Comparison of ENCODE assay signal across 27 cellular contexts in the genomic region with DNA sequence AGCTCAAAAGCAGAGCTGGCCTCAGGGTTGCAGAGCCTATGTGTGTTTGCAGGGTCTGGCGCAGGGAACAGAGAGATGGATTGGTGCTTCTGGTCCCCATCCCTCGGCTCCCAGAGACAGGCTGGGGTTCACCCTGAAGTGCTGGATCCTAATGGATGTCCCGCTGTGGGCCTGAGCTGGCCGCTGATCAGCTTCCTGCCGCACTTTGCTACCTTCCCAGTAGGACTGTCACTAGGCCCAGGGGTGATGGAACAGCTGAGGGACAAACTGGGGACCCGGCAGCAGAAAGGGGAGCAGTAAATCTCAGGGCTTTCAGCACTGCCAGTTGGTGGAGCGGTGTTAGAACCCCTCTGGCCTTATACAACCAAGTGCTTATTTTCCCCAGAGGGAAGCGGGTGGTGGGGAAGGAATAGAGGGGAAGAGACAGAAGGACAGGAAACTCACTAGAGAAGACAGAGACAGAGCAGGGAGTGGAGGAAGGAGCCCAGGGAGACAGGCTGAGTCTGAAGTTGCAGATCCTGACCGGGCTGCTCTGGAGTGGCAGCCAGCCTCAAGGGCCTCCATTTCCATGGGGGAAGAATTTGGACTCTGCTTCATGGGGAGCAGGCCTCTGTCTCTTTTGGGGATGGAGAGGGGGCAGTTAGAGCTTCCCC.
"Had no signal": no experiment of that assay in that cellular context is flagged by ENCODE, and none has a peak within 500 bp of the region (broad histone marks: within the 10 kb centered on the region; RNA-seq: fewer than 3 reads in every experiment).

No MANE protein-coding gene starts in this region.

- H3K4me2 ChIP-seq: neural progenitor cell had no signal

- H3K9ac ChIP-seq: neural progenitor cell had no signal

- H3K4me3 Mint-ChIP-seq: mesothelial cell of epicardium; naive B cell; natural killer cell treated with Interleukin-12 subunit alpha and Interleukin-12 subunit beta and Interleukin-15 and Interleukin-18, amount 100 ng/mL, for 72 hours; stimulated activated memory B cell treated with anti-CD40 and anti-IgM and Interleukin-4, amounts not matched to agents 10 μg/mL and 1 μg/mL and 100 μg/mL, for 72 hours; type B pancreatic cell had no signal

- H3K4me3 ChIP-seq: gastrocnemius medialis, left lung, mucosa of descending colon, neural progenitor cell, prostate gland, right atrium auricular region, sigmoid colon, testis, tibial artery had no signal

- H3K4me1 Mint-ChIP-seq: mesothelial cell of epicardium had no signal

- H3K27ac ChIP-seq: epithelial cell of prostate, gastrocnemius medialis, left lung, neural progenitor cell, prostate gland, right atrium auricular region, sigmoid colon, testis, tibial artery had no signal

- H3K9me3 ChIP-seq: gastrocnemius medialis, left lung, mucosa of descending colon, prostate gland, right atrium auricular region, sigmoid colon, testis, tibial artery had no signal

- H3K9me3 Mint-ChIP-seq: mesothelial cell of epicardium; naive B cell; natural killer cell treated with Interleukin-12 subunit alpha and Interleukin-12 subunit beta and Interleukin-15 and Interleukin-18, amount 100 ng/mL, for 72 hours; neural progenitor cell; stimulated activated memory B cell treated with anti-CD40 and anti-IgM and Interleukin-4, amounts not matched to agents 10 μg/mL and 1 μg/mL and 100 μg/mL, for 72 hours; type B pancreatic cell had no signal

- H3K27me3 ChIP-seq: gastrocnemius medialis, neural progenitor cell, right atrium auricular region, sigmoid colon, testis had no signal

- H3K36me3 Mint-ChIP-seq: mesothelial cell of epicardium; naive B cell; natural killer cell treated with Interleukin-12 subunit alpha and Interleukin-12 subunit beta and Interleukin-15 and Interleukin-18, amount 100 ng/mL, for 72 hours; neural progenitor cell; stimulated activated memory B cell treated with anti-CD40 and anti-IgM and Interleukin-4, amounts not matched to agents 10 μg/mL and 1 μg/mL and 100 μg/mL, for 72 hours; type B pancreatic cell had no signal

- DNase-seq: cortex of kidney; effector CD4-positive, alpha-beta T cell; foreskin fibroblast; gastrocnemius medialis; head of caudate nucleus; kidney; left lung; mesenchymal stem cell; mucosa of descending colon; naive B cell; nucleus accumbens; sigmoid colon; stimulated activated CD4-positive, alpha-beta T cell treated with anti-CD3 and anti-CD28 coated beads, Interleukin-2, amount 100 ng/mL, for 24 hours; stimulated activated CD4-positive, alpha-beta T cell treated with anti-CD3 and anti-CD28 coated beads, Interleukin-4, amount 100 ng/mL, for 24 hours; stimulated activated naive CD8-positive, alpha-beta T cell treated with anti-CD3 and anti-CD28 coated beads, Interleukin-15, Interleukin-2, amounts not matched to agents 100 U/mL and 50 U/mL, for 24 hours; substantia nigra; testis; tibial artery had no signal

- H3K4me1 ChIP-seq: gastrocnemius medialis, left lung, prostate gland, right atrium auricular region, sigmoid colon, testis, tibial artery had no signal

- H3K36me3 ChIP-seq: gastrocnemius medialis, left lung, neural progenitor cell, prostate gland, right atrium auricular region, sigmoid colon, tibial artery had no signal

- H3K27ac Mint-ChIP-seq: mesothelial cell of epicardium; natural killer cell treated with Interleukin-12 subunit alpha and Interleukin-12 subunit beta and Interleukin-15 and Interleukin-18, amount 100 ng/mL, for 72 hours; neural progenitor cell; stimulated activated memory B cell treated with anti-CD40 and anti-IgM and Interleukin-4, amounts not matched to agents 10 μg/mL and 1 μg/mL and 100 μg/mL, for 72 hours; type B pancreatic cell had no signal

- ATAC-seq: esophagus mucosa; gastrocnemius medialis; left lung; mucosa of descending colon; natural killer cell treated with Interleukin-12 subunit alpha and Interleukin-12 subunit beta and Interleukin-15 and Interleukin-18, amount 100 ng/mL, for 72 hours; stimulated activated memory B cell treated with anti-CD40 and anti-IgM and Interleukin-4, amounts not matched to agents 10 μg/mL and 1 μg/mL and 100 μg/mL, for 72 hours; stimulated activated naive CD8-positive, alpha-beta T cell treated with anti-CD3 and anti-CD28 coated beads, Interleukin-15, Interleukin-2, amounts not matched to agents 100 U/mL and 50 U/mL, for 24 hours had no signal
